ENCODE assay signal across 8 cellular contexts in genomic region chr17:34252138-34252889, GRCh38. TPM values are rescaled to one million over a fixed set of nuclear protein-coding genes. Genes with fewer than 3 reads are reported as not detected.
A peak's percentile ranks its signal among the peaks of the same experiment; 100 is the strongest.
DNase-seq lines count a peak whose midpoint lies in the region; ATAC-seq and TF ChIP-seq lines count a peak whose summit lies in the region.

No MANE protein-coding gene starts in this region.

- peak overlapping the region; percentile 70 for H4K91ac ChIP-seq in mesenchymal stem cell (ENCODE audit: low read length)

- peak overlapping the region in 1 of 2 experiments; percentile 71 for H3K18ac ChIP-seq in mesenchymal stem cell (ENCODE audit: low read depth in 1 of 2, low read length in 2 of 2)

- peak overlapping the region in 1 of 2 experiments; percentile 59 for H2BK12ac ChIP-seq in mesenchymal stem cell (ENCODE audit: low read length in 2 of 2)

- H3K9me3 ChIP-seq in mesenchymal stem cell (ENCODE audit: control insufficient read depth, low read length): no peaks in the 10 kb centered on the region
- no peaks in the 10 kb centered on the region for H3K9me3 ChIP-seq in WERI-Rb-1 (ENCODE audit: severe bottlenecking)

- no peak overlapping the region for H3K14ac ChIP-seq in mesenchymal stem cell (ENCODE audit: low read length in 2 of 2)

- H3K4me3 ChIP-seq in mesenchymal stem cell (ENCODE audit: insufficient read depth in 1 of 2, low read depth in 1 of 2, low read length in 2 of 2) (peak overlapping the region in 1 of 2 experiments; percentile 36), WERI-Rb-1 (ENCODE audit: low read depth, low read length) (no peak overlapping the region)

- peaks cover 0 to 13% of the 10 kb centered on the region in 2 experiments for H3K36me3 ChIP-seq in mesenchymal stem cell (ENCODE audit: control insufficient read depth in 1 of 2, insufficient read depth in 2 of 2, low read depth in 1 of 2, low read length in 2 of 2)
- no peaks in the 10 kb centered on the region for H3K36me3 ChIP-seq in WERI-Rb-1

- peak; percentile 96 for DNase-seq in EL
- DNase-seq in NAMALWA (ENCODE audit: low spot score): peak; percentile 8
- peak; percentile 98 for DNase-seq in dermis blood vessel endothelial cell
- peak; percentile 96 for DNase-seq in mesenchymal stem cell
- DNase-seq in ureter (ENCODE audit: low spot score): peak; percentile 93
- DNase-seq in NCI-H128 (lab: John Stamatoyannopoulos, UW; ENCODE audit: unreplicated experiment): no peak
- DNase-seq in WERI-Rb-1: no peak

- peak overlapping the region in 1 of 2 experiments; percentile 64 for H3K4ac ChIP-seq in mesenchymal stem cell (ENCODE audit: low read depth in 1 of 2, low read length in 2 of 2)

- no peak overlapping the region for H3K23ac ChIP-seq in mesenchymal stem cell (ENCODE audit: low read length in 2 of 2)

- no peaks in the 10 kb centered on the region for H3K79me1 ChIP-seq in mesenchymal stem cell (replicated peaks; ENCODE audit: low read length, poor library complexity, severe bottlenecking)

- no peak overlapping the region for H2BK15ac ChIP-seq in mesenchymal stem cell (ENCODE audit: low read depth, poor library complexity, severe bottlenecking)

- H2BK5ac ChIP-seq in mesenchymal stem cell (ENCODE audit: low read depth, low read length, poor library complexity, severe bottlenecking): peak overlapping the region; percentile 50

- no peak for ATAC-seq in GM18870 (IDR thresholded peaks at IDR 0.05; ENCODE audit: unreplicated experiment)

- H3K9ac ChIP-seq in mesenchymal stem cell (ENCODE audit: low read length): peak overlapping the region; percentile 81

- H2BK120ac ChIP-seq in mesenchymal stem cell (ENCODE audit: low read depth, low read length): no peak overlapping the region

- WGBS in mesenchymal stem cell: 13% methylated on average over 8 of the region's 10 CpGs

- peak overlapping the region; percentile 62 for H2AK5ac ChIP-seq in mesenchymal stem cell (ENCODE audit: low read length, severe bottlenecking)

- H3K4me1 ChIP-seq in mesenchymal stem cell (ENCODE audit: control insufficient read depth, insufficient read depth, low read depth, low read length): peaks cover 25% of the 10 kb centered on the region

- no peak overlapping the region for H4K8ac ChIP-seq in mesenchymal stem cell (ENCODE audit: low read length)

- H3K27ac ChIP-seq in mesenchymal stem cell (ENCODE audit: low read length, poor library complexity, severe bottlenecking): peak overlapping the region; percentile 88
- H3K27ac ChIP-seq in WERI-Rb-1: no peak overlapping the region

- TF ChIP-seq CTCF in WERI-Rb-1 (IDR thresholded peaks at IDR 0.05; ENCODE audit: low read depth, low read length): no peak

- H3K4me2 ChIP-seq in mesenchymal stem cell (ENCODE audit: low read length, poor library complexity, severe bottlenecking): no peak overlapping the region

- no peaks in the 10 kb centered on the region for H3K27me3 ChIP-seq in mesenchymal stem cell (ENCODE audit: control insufficient read depth in 1 of 2, insufficient read depth in 1 of 2, low read length in 2 of 2)
- peaks cover 81% of the 10 kb centered on the region for H3K27me3 ChIP-seq in WERI-Rb-1 (ENCODE audit: insufficient read depth, low read depth, severe bottlenecking)

- no peak overlapping the region for H2AFZ ChIP-seq in mesenchymal stem cell (ENCODE audit: low read depth, low read length)

RNA-seq across cellular contexts. Expression of gene CCL2, which starts 2.8 kb away (rescaled TPM):
- total RNA-seq in dermis blood vessel endothelial cell: 84.3 and 218 TPM in 2 replicates
- 11.1 TPM for polyA plus RNA-seq in mesenchymal stem cell (2013, experiment 1 of 2)
- polyA plus RNA-seq in mesenchymal stem cell (2013, experiment 2 of 2): 11.4 TPM
- total RNA-seq in ureter: 31.7 TPM

RNA-seq across cellular contexts. Expression of gene CCL7, which starts 17.7 kb away (rescaled TPM):
- total RNA-seq in dermis blood vessel endothelial cell (0.23 TPM in 1 of 2 replicates, not detected in the other), ureter (not detected)
- 0.43 TPM for polyA plus RNA-seq in mesenchymal stem cell (2013, experiment 1 of 2)
- polyA plus RNA-seq in mesenchymal stem cell (2013, experiment 2 of 2): 0.51 TPM

RNA-seq across cellular contexts. Expression of gene CCL11, which starts 33.2 kb away (rescaled TPM):
- total RNA-seq in dermis blood vessel endothelial cell: not detected in 2 replicates
- polyA plus RNA-seq in mesenchymal stem cell (2013, experiment 1 of 2): not detected
- not detected for polyA plus RNA-seq in mesenchymal stem cell (2013, experiment 2 of 2)
- not detected for total RNA-seq in ureter

Comparison
In these comparisons a context has a peak if more than half of its experiments do, and no peak if none do; other contexts are left out.
1. DNase-seq: peak in EL (single experiment), NAMALWA (single experiment), dermis blood vessel endothelial cell (single experiment), mesenchymal stem cell (single experiment) and ureter (single experiment); none in NCI-H128 (single experiment) and WERI-Rb-1 (single experiment).